ENCODE assay signal across 1 cellular context in the genomic region with DNA sequence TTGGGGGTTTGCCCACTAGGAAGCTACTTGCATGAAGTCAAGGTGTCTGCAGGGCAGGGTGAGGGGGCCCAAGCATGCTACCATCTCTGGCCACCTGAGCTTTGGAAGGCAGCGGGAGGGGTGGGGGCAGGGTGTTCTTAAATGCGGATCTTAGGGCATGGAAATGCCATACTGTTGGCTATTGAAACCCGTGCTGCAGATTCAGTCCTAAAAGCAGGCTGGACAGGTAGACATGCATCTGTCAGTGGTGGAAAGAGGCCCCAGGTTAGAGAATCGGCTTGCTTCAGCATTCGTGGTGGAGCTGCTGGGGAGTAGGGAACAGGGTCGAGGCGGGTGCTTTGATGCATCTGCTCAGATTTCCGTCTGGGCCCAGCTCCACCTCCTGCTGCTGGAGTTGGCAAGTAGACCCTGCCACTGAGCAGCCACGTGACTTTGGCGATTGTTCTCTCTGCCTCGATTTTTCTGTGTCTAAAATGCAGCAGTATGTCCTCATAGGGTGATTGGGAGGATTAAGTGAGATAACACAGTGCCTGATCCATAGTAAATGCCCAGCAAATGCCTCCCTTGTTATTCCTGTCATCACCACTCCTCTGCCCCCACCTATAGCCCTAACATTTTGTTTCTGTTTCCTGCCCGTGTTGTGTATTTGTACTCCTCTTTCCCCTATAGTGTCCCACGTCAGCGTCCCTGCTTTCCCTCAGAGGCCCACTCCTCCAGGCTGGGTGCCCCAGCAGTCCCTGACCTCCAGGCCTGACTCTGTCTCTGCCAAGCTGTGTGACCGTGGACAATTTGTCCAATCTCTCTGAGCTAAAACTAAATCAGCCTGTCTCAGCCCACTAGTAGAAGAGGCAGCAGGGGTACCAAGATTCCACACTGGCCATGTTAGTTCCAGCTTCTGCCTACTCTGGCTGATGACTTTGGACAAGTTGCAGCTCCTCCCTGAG.
TF ChIP-seq lines count a peak whose summit lies in the region.

No MANE protein-coding gene starts in this region.

TF ChIP-seq in HEK293, 187 proteins besides CTCF, POLR2A, EP300 and RAD21 (continued from another document):
- TF ChIP-seq PRDM10 (tag by site-specific recombination; IDR thresholded peaks at IDR 0.05) (peak; percentile 7; the same call in 1 of the 2 replicates), TRIM28 (IDR thresholded peaks at IDR 0.05; ENCODE audit: borderline replicate concordance, low read length) (no peak), ZNF555 (tag by site-specific recombination; conservative IDR thresholded peaks at IDR 0.05) (no peak), SCRT1 (tag by site-specific recombination; IDR thresholded peaks at IDR 0.05; ENCODE audit: borderline replicate concordance) (no peak), ZNF645 (tag by site-specific recombination; IDR thresholded peaks at IDR 0.05) (no peak), ZNF26 (tag by site-specific recombination; IDR thresholded peaks at IDR 0.05) (no peak), ZNF549 (tag by site-specific recombination; IDR thresholded peaks at IDR 0.05) (no peak), HOXA7 (CRISPR knock-in tag; IDR thresholded peaks at IDR 0.05; ENCODE audit: borderline replicate concordance) (no peak), ZNF558 (tag by site-specific recombination; IDR thresholded peaks at IDR 0.05) (no peak), ZNF707 (tag by site-specific recombination; IDR thresholded peaks at IDR 0.05) (no peak)
- TF ChIP-seq, protein P1, sequence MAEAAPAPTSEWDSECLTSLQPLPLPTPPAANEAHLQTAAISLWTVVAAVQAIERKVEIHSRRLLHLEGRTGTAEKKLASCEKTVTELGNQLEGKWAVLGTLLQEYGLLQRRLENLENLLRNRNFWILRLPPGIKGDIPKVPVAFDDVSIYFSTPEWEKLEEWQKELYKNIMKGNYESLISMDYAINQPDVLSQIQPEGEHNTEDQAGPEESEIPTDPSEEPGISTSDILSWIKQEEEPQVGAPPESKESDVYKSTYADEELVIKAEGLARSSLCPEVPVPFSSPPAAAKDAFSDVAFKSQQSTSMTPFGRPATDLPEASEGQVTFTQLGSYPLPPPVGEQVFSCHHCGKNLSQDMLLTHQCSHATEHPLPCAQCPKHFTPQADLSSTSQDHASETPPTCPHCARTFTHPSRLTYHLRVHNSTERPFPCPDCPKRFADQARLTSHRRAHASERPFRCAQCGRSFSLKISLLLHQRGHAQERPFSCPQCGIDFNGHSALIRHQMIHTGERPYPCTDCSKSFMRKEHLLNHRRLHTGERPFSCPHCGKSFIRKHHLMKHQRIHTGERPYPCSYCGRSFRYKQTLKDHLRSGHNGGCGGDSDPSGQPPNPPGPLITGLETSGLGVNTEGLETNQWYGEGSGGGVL (tag by site-specific recombination; IDR thresholded peaks at IDR 0.05): no peak
